Comparison of ENCODE assay signal across 7 cellular contexts in the genomic region with DNA sequence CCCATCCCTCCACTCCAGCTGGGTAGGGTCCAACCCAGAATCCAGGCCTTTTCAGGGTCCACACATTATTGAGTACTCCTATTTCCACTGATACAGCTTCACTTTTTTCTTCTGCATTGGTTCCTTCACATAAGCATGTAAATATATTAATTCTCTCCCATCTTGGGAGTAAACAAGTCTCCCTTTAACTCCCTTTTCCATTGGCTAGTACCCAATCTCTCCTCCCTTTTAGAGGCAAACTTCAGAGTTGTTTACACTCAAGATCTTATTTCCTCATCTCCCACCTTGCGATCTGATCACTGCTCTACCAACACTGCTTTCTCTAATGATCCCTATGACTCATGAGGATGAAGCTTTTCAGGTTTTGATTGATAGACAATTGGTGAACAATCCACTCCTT.
"Had no signal": no experiment of that assay in that cellular context is flagged by ENCODE, and none has a peak within 500 bp of the region (broad histone marks: within the 10 kb centered on the region; RNA-seq: fewer than 3 reads in every experiment).

No MANE protein-coding gene starts in this region.

- ATAC-seq: HCT116 had no signal

- DNase-seq: GM23248, GOT3, H7, IMR-90, KBM-7 had no signal

- H3K9me3 ChIP-seq: HAP-1 had no signal

- H3K4me3 ChIP-seq: GM23248, HAP-1 had no signal

- H3K27ac ChIP-seq: GM23248 had no signal
